Comparison of ENCODE assay signal across 16 cellular contexts in genomic region chr16:89332248-89333245, GRCh38.
A peak's percentile ranks its signal among the peaks of the same experiment; 100 is the strongest.
DNase-seq lines count a peak whose midpoint lies in the region; ATAC-seq and TF ChIP-seq lines count a peak whose summit lies in the region.
"Had no signal": no experiment of that assay in that cellular context is flagged by ENCODE, and none has a peak within 500 bp of the region (broad histone marks: within the 10 kb centered on the region; RNA-seq: fewer than 3 reads in every experiment).

No MANE protein-coding gene starts in this region.

- DNase-seq in MCF 10A (ENCODE audit: unreplicated experiment) (no peak), breast epithelium (ENCODE audit: low spot score in 2 of 2) (no peak), right cardiac atrium (peak in 2 of 3 donors; percentile 40 to 56), type B pancreatic cell (ENCODE audit: extremely low spot score, unreplicated experiment) (no peak), HT-29 (ENCODE audit: low spot score) (no peak), mucosa of gallbladder (ENCODE audit: low spot score) (no peak)
- DNase-seq in activated T-helper 2 cell treated with anti-CD3 and anti-CD28 coated beads, Interferon-gamma antibody, Interleukin-2, Interleukin-4, amounts not matched to agents 10 μg/mL and 5 μg/mL and 100 μg/mL, durations not matched to agents 14 hours and 24 hours and 36 hours (ENCODE audit: low spot score) = no peak
- DNase-seq: activated CD4-positive, alpha-beta T cell treated with anti-CD3 and anti-CD28 coated beads for 48 hours; COR-L47; esophagus squamous epithelium; HCEC 1CT; SHP77 treated with DMSO at 0.1 percent for 48 hours; stimulated activated CD4-positive, alpha-beta T cell treated with anti-CD3 and anti-CD28 coated beads, Interleukin-1b, Interleukin-23, amount 100 ng/mL, for 48 hours had no signal

- H3K27me3 ChIP-seq in breast epithelium = no peaks in the 10 kb centered on the region
- no peaks in the 10 kb centered on the region for H3K27me3 ChIP-seq in right cardiac atrium (ENCODE audit: control insufficient read depth, insufficient read depth)
- H3K27me3 ChIP-seq: body of pancreas, esophagus squamous epithelium, ovary had no signal

- TF ChIP-seq POLR2A in breast epithelium (IDR thresholded peaks at IDR 0.05) = no peak

- peaks cover 11% of the 10 kb centered on the region for H3K4me1 Mint-ChIP-seq in MCF 10A (ENCODE audit: insufficient read depth, unreplicated experiment)
- peaks cover 56% of the 10 kb centered on the region for H3K4me1 Mint-ChIP-seq in activated T-helper 2 cell treated with anti-CD3 and anti-CD28 coated beads, Interferon-gamma antibody, Interleukin-2, Interleukin-4, amounts not matched to agents 10 μg/mL and 5 μg/mL and 100 μg/mL, durations not matched to agents 14 hours and 24 hours and 36 hours (ENCODE audit: low read depth)
- peaks cover 43% of the 10 kb centered on the region for H3K4me1 Mint-ChIP-seq in type B pancreatic cell (ENCODE audit: unreplicated experiment)

- H3K27ac ChIP-seq in breast epithelium = no peak overlapping the region
- H3K27ac ChIP-seq in right cardiac atrium (ENCODE audit: low read length) = peak overlapping the region; percentile 53

- H3K9me3 ChIP-seq in breast epithelium = no peaks in the 10 kb centered on the region
- H3K9me3 ChIP-seq in right cardiac atrium (ENCODE audit: control insufficient read depth, low read length) = no peaks in the 10 kb centered on the region
- H3K9me3 ChIP-seq: body of pancreas, esophagus squamous epithelium, ovary had no signal

- H3K36me3 ChIP-seq in breast epithelium = no peaks in the 10 kb centered on the region
- H3K36me3 ChIP-seq: ovary had no signal

- BruUV-seq in MCF 10A (replicated peaks; lab: Mats Ljungman, UMichigan) = no TSS peak

- CTCF ChIA-PET in MCF 10A (lab: Yijun Ruan, JAX) = interaction anchor here (0.6 to 1.2 kb wide), 7 partner anchors 11 to 99 kb away, joined by 3 to 4 read pairs (median 3); no protein-coding TSS in a partner anchor

- peaks cover 10% of the 10 kb centered on the region for H3K36me3 Mint-ChIP-seq in MCF 10A (ENCODE audit: insufficient read depth, unreplicated experiment)
- H3K36me3 Mint-ChIP-seq in activated T-helper 2 cell treated with anti-CD3 and anti-CD28 coated beads, Interferon-gamma antibody, Interleukin-2, Interleukin-4, amounts not matched to agents 10 μg/mL and 5 μg/mL and 100 μg/mL, durations not matched to agents 14 hours and 24 hours and 36 hours (ENCODE audit: low read depth) = peaks cover 6% of the 10 kb centered on the region
- peaks cover 5% of the 10 kb centered on the region for H3K36me3 Mint-ChIP-seq in type B pancreatic cell

- H3K4me3 Mint-ChIP-seq in MCF 10A (ENCODE audit: unreplicated experiment) = no peak overlapping the region
- no peak overlapping the region for H3K4me3 Mint-ChIP-seq in activated T-helper 2 cell treated with anti-CD3 and anti-CD28 coated beads, Interferon-gamma antibody, Interleukin-2, Interleukin-4, amounts not matched to agents 10 μg/mL and 5 μg/mL and 100 μg/mL, durations not matched to agents 14 hours and 24 hours and 36 hours (ENCODE audit: low read depth)
- H3K4me3 Mint-ChIP-seq in type B pancreatic cell = no peak overlapping the region

- H3K9me3 Mint-ChIP-seq in MCF 10A (ENCODE audit: unreplicated experiment) (no peaks in the 10 kb centered on the region), type B pancreatic cell (no peaks in the 10 kb centered on the region)
- no peaks in the 10 kb centered on the region for H3K9me3 Mint-ChIP-seq in activated T-helper 2 cell treated with anti-CD3 and anti-CD28 coated beads, Interferon-gamma antibody, Interleukin-2, Interleukin-4, amounts not matched to agents 10 μg/mL and 5 μg/mL and 100 μg/mL, durations not matched to agents 14 hours and 24 hours and 36 hours

- WGBS in right cardiac atrium = 52% methylated on average over 21 of the region's 21 CpGs

- no peaks in the 10 kb centered on the region for H3K27me3 Mint-ChIP-seq in MCF 10A (ENCODE audit: insufficient read depth, unreplicated experiment)
- H3K27me3 Mint-ChIP-seq in activated T-helper 2 cell treated with anti-CD3 and anti-CD28 coated beads, Interferon-gamma antibody, Interleukin-2, Interleukin-4, amounts not matched to agents 10 μg/mL and 5 μg/mL and 100 μg/mL, durations not matched to agents 14 hours and 24 hours and 36 hours (ENCODE audit: low read depth) = no peaks in the 10 kb centered on the region
- H3K27me3 Mint-ChIP-seq in type B pancreatic cell = no peaks in the 10 kb centered on the region

- H3K27ac Mint-ChIP-seq in MCF 10A (ENCODE audit: low read depth, unreplicated experiment) (peak overlapping the region; percentile 21), type B pancreatic cell (peak overlapping the region; percentile 59)
- H3K27ac Mint-ChIP-seq in activated T-helper 2 cell treated with anti-CD3 and anti-CD28 coated beads, Interferon-gamma antibody, Interleukin-2, Interleukin-4, amounts not matched to agents 10 μg/mL and 5 μg/mL and 100 μg/mL, durations not matched to agents 14 hours and 24 hours and 36 hours = peak overlapping the region; percentile 19

- ATAC-seq in right cardiac atrium (no peak), HG02798 (IDR thresholded peaks at IDR 0.05; ENCODE audit: poor library complexity, unreplicated experiment) (no peak)

- H3K4me1 ChIP-seq in breast epithelium = peaks cover 4 to 13% of the 10 kb centered on the region in 2 donors
- H3K4me1 ChIP-seq in right cardiac atrium (ENCODE audit: control insufficient read depth, insufficient read depth, low read length) = peaks cover 26% of the 10 kb centered on the region

- POLR2A ChIA-PET in MCF 10A (lab: Yijun Ruan, JAX) = interaction anchor here (0.7 to 1.5 kb wide), 4 partner anchors 123 to 233 kb away, joined by 3 to 4 read pairs (median 4); no protein-coding TSS in a partner anchor

- intact Hi-C loops in MCF 10A (cut with micrococcal nuclease) = loop anchor here (2.0 kb wide), 1 partner anchor 176 kb away; the partner anchor contains the start of gene SPG7
- intact Hi-C loops in breast epithelium (cut with DNase I; ENCODE audit: low total_unique reads) = no loop called here
- intact Hi-C loops in activated T-helper 2 cell treated with anti-CD3 and anti-CD28 coated beads, Interferon-gamma antibody, Interleukin-2, Interleukin-4, amounts not matched to agents 10 μg/mL and 5 μg/mL and 100 μg/mL, durations not matched to agents 14 hours and 24 hours and 36 hours (cut with micrococcal nuclease) = loop anchor here (1.0 kb wide), 2 partner anchors 18 to 177 kb away; no protein-coding TSS in a partner anchor
- intact Hi-C loops in right cardiac atrium (cut with DNase I) = loop anchor here in 2 of 4 donors (5.0 to 10.0 kb wide), 2 partner anchors 162 to 175 kb away; partner anchors contain the start of genes ANKRD11 (in 1 of the 2) and SPG7 (in 1 of the 2)

- TF ChIP-seq CTCF in MCF 10A (IDR thresholded peaks at IDR 0.05; ENCODE audit: unreplicated experiment) (no peak), breast epithelium (IDR thresholded peaks at IDR 0.05) (no peak), type B pancreatic cell (conservative IDR thresholded peaks at IDR 0.05) (no peak)

- no peak overlapping the region for H3K4me3 ChIP-seq in breast epithelium
- no peak overlapping the region for H3K4me3 ChIP-seq in right cardiac atrium (ENCODE audit: low read length)
- H3K4me3 ChIP-seq: body of pancreas, esophagus squamous epithelium, ovary had no signal

Comparison
In these comparisons a context has a peak if more than half of its experiments do, and no peak if none do; other contexts are left out.
1. DNase-seq: peak in right cardiac atrium (2 of 3); none in MCF 10A (single experiment), breast epithelium (0 of 2), activated T-helper 2 cell treated with anti-CD3 and anti-CD28 coated beads, Interferon-gamma antibody, Interleukin-2, Interleukin-4, amounts not matched to agents 10 μg/mL and 5 μg/mL and 100 μg/mL, durations not matched to agents 14 hours and 24 hours and 36 hours (single experiment), type B pancreatic cell (single experiment), HT-29 (single experiment) and mucosa of gallbladder (single experiment).
2. Peak in every context shown above with its lines, with median percentiles within 50 percentile points of each other: H3K27ac Mint-ChIP-seq.